19 cellular contexts compared by ENCODE assay signal in the genomic region with DNA sequence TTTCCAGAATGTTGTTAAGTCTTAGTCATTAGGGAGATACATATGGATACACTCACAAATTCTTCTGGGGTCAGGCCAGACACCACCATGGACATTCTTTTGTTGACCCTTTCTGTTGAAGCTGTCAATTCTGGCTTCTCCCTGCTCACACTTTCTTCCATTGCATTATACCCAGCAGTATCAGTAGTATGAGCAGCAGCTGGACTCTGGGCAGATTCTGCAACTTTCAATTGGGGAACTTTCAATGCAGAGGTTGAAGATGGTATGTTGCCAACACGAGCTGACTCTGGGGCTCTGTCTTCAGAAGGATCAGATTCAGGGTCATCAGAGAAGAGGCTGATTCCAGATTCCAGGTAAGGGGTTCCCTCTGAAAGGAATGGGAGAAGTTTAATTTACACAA. TPM values are rescaled to one million over a fixed set of nuclear protein-coding genes. Genes with fewer than 3 reads are reported as not detected.
DNase-seq lines count a peak whose midpoint lies in the region; ATAC-seq and TF ChIP-seq lines count a peak whose summit lies in the region.
"Had no signal": no experiment of that assay in that cellular context is flagged by ENCODE, and none has a peak within 500 bp of the region (broad histone marks: within the 10 kb centered on the region; RNA-seq: fewer than 3 reads in every experiment).

No MANE protein-coding gene starts in this region.

- intact Hi-C loops in activated CD4-positive, alpha-beta T cell treated with anti-CD3 and anti-CD28 coated beads for 36 hours (cut with DNase I, micrococcal nuclease), result no loop called here
- intact Hi-C loops in PC-3 (cut with micrococcal nuclease), result no loop called here

- H3K9ac ChIP-seq in PC-3 (ENCODE audit: low read length), result no peak overlapping the region

- no peaks in the 10 kb centered on the region for H3K4me1 Mint-ChIP-seq in activated CD4-positive, alpha-beta T cell treated with anti-CD3 and anti-CD28 coated beads for 36 hours
- H3K4me1 Mint-ChIP-seq: CD4-positive, alpha-beta memory T cell had no signal

- H3K36me3 Mint-ChIP-seq in activated CD4-positive, alpha-beta T cell treated with anti-CD3 and anti-CD28 coated beads for 36 hours (ENCODE audit: low read depth), result peaks cover 30% of the 10 kb centered on the region
- H3K36me3 Mint-ChIP-seq: CD4-positive, alpha-beta memory T cell had no signal

- H3K27me3 Mint-ChIP-seq in activated CD4-positive, alpha-beta T cell treated with anti-CD3 and anti-CD28 coated beads for 36 hours, result no peaks in the 10 kb centered on the region
- H3K27me3 Mint-ChIP-seq: CD4-positive, alpha-beta memory T cell had no signal

- peak; percentile 14 for DNase-seq in EH (ENCODE audit: low read depth)
- peak; percentile 12 for DNase-seq in EL
- peak; percentile 6 to 17 for DNase-seq in foreskin fibroblast
- no peak for DNase-seq in activated CD4-positive, alpha-beta T cell treated with anti-CD3 and anti-CD28 coated beads for 36 hours
- DNase-seq in hepatic stellate cell (ENCODE audit: low spot score), result no peak
- no peak for DNase-seq in PC-3
- DNase-seq: C1 segment of cervical spinal cord; Calu3; CD4-positive, alpha-beta memory T cell; COR-L47; DMS53; DMS79 treated with DMSO at 0.1 percent for 48 hours; GDM1; H9 had no signal

- H4K20me1 ChIP-seq in PC-3 (ENCODE audit: low read length), result no peaks in the 10 kb centered on the region

- H3K4me1 ChIP-seq in PC-3 (ENCODE audit: insufficient read depth, low read length), result no peaks in the 10 kb centered on the region

- POLR2A ChIA-PET in activated CD4-positive, alpha-beta T cell treated with anti-CD3 and anti-CD28 coated beads for 36 hours (lab: Charles Lee), result no interaction called here
- POLR2A ChIA-PET in PC-3 (lab: Charles Lee; ENCODE audit: unreplicated experiment), result no interaction called here

- H3K4me3 ChIP-seq in foreskin fibroblast (ENCODE audit: low read depth in 1 of 2, low read length in 2 of 2) (no peak overlapping the region), PC-3 (ENCODE audit: low read length) (no peak overlapping the region)
- H3K4me3 ChIP-seq: GM12878, GM23338 had no signal

- TF ChIP-seq CTCF in foreskin fibroblast (IDR thresholded peaks at IDR 0.05; ENCODE audit: low read depth, low read length) (no peak), PC-3 (conservative IDR thresholded peaks at IDR 0.05; ENCODE audit: low read depth, low read length) (no peak)

- no peaks in the 10 kb centered on the region for H3K9me3 ChIP-seq in PC-3 (ENCODE audit: low read length)

- peaks cover 3% of the 10 kb centered on the region; the same call in 1 of the 2 replicates for H3K36me3 ChIP-seq in PC-3 (ENCODE audit: low read depth, low read length)

- H3F3A ChIP-seq in PC-3 (ENCODE audit: low read length, unreplicated experiment), result no peaks in the 10 kb centered on the region

- H3K4me2 ChIP-seq in PC-3 (ENCODE audit: low read length), result no peak overlapping the region
- H3K4me2 ChIP-seq: GM23338 had no signal

- no peak for ATAC-seq in activated CD4-positive, alpha-beta T cell treated with anti-CD3 and anti-CD28 coated beads for 36 hours
- no peak for ATAC-seq in PC-3
- ATAC-seq: GM12878, GM23338, HCT116 had no signal

- no peak overlapping the region for H3K27ac ChIP-seq in PC-3 (ENCODE audit: low read length)

- H3K4me3 Mint-ChIP-seq in activated CD4-positive, alpha-beta T cell treated with anti-CD3 and anti-CD28 coated beads for 36 hours, result no peak overlapping the region
- H3K4me3 Mint-ChIP-seq: CD4-positive, alpha-beta memory T cell; GM23338; H9 had no signal

- H3K27ac Mint-ChIP-seq in activated CD4-positive, alpha-beta T cell treated with anti-CD3 and anti-CD28 coated beads for 36 hours, result no peak overlapping the region
- H3K27ac Mint-ChIP-seq: CD4-positive, alpha-beta memory T cell; GM23338; H9 had no signal

- CTCF ChIA-PET in activated CD4-positive, alpha-beta T cell treated with anti-CD3 and anti-CD28 coated beads for 36 hours (lab: Charles Lee), result interaction anchor here (0.6 to 1.6 kb wide), 2 partner anchors 10 to 959 kb away, joined by 3 to 6 read pairs; no protein-coding TSS in a partner anchor
- CTCF ChIA-PET in PC-3 (lab: Charles Lee), result no interaction called here

- H3K27me3 ChIP-seq in PC-3 (ENCODE audit: low read length), result no peaks in the 10 kb centered on the region

- H3K9me2 ChIP-seq in PC-3 (replicated peaks; ENCODE audit: low read length), result no peaks in the 10 kb centered on the region

- no peak overlapping the region for H2AFZ ChIP-seq in PC-3 (ENCODE audit: low read length)
- H2AFZ ChIP-seq: GM23338 had no signal

- no peaks in the 10 kb centered on the region for H3K9me3 Mint-ChIP-seq in activated CD4-positive, alpha-beta T cell treated with anti-CD3 and anti-CD28 coated beads for 36 hours (ENCODE audit: low read depth)
- H3K9me3 Mint-ChIP-seq: CD4-positive, alpha-beta memory T cell; GM23338; H9 had no signal

- no TSS peak for BruUV-seq in PC-3 (replicated peaks; lab: Mats Ljungman, UMichigan)

- no peaks in the 10 kb centered on the region for H3K79me2 ChIP-seq in PC-3 (ENCODE audit: low read length)

RNA-seq across cellular contexts. Expression of a gene that starts 45.8 kb away (rescaled TPM):
- total RNA-seq in activated CD4-positive, alpha-beta T cell treated with anti-CD3 and anti-CD28 coated beads for 36 hours, result under 1 TPM; 0.05 to 0.16 TPM
- total RNA-seq in PC-3 (2014; rRNA removed), result 0.12 and 0.29 TPM in 2 replicates
- total RNA-seq: A172, GM12878, H4 had no signal

RNA-seq across cellular contexts. Expression of a gene that starts 48.7 kb away (rescaled TPM):
- total RNA-seq in activated CD4-positive, alpha-beta T cell treated with anti-CD3 and anti-CD28 coated beads for 36 hours, result 10 to 100 TPM; 26.1 to 35.0 TPM
- total RNA-seq in PC-3 (2014; rRNA removed), result 62.4 and 68.1 TPM in 2 replicates

RNA-seq across cellular contexts. Expression of a gene that starts 54.3 kb away (rescaled TPM):
- total RNA-seq in activated CD4-positive, alpha-beta T cell treated with anti-CD3 and anti-CD28 coated beads for 36 hours, result 100 to 1,000 TPM in 1 of 2 experiments, 10 to 100 TPM in 1; 99.9 to 115 TPM
- 31.8 and 36.3 TPM in 2 replicates for total RNA-seq in PC-3 (2014; rRNA removed)

Comparison
In these comparisons a context has a peak if more than half of its experiments do, and no peak if none do; other contexts are left out.
1. DNase-seq: peak in EH (single experiment), EL (single experiment) and foreskin fibroblast (2 of 2); none in activated CD4-positive, alpha-beta T cell treated with anti-CD3 and anti-CD28 coated beads for 36 hours (single experiment), hepatic stellate cell (single experiment) and PC-3 (single experiment).